Comparison of ENCODE assay signal across 8 cellular contexts in genomic region chr7:22725585-22725984, GRCh38. TPM values are rescaled to one million over a fixed set of nuclear protein-coding genes. Genes with fewer than 3 reads are reported as not detected.
DNase-seq lines count a peak whose midpoint lies in the region; ATAC-seq, FAIRE-seq and TF ChIP-seq lines count a peak whose summit lies in the region.

No MANE protein-coding gene starts in this region.

- peaks cover 4 to 27% of the 10 kb centered on the region in 2 donors for H3K4me1 ChIP-seq in adrenal gland (replicated peaks in 1 of 2)

- no peaks in the 10 kb centered on the region for H3K36me3 ChIP-seq in adrenal gland (replicated peaks in 1 of 2)

- no peak for FAIRE-seq in D721Med (lab: Jason Lieb, UNC)

- intact Hi-C loops in adrenal gland (cut with DNase I), result loop anchor here (5.0 to 10.0 kb wide), 3 partner anchors 163 to 329 kb away; no protein-coding TSS in a partner anchor

- 58 to 64% (median 61%) methylated on average over 9 of the region's 9 CpGs for WGBS in adrenal gland, 4 donors

- H3K27ac ChIP-seq in adrenal gland, result no peak overlapping the region

- POLR2A ChIA-PET in HEK293T (lab: Yijun Ruan, JAX), result no interaction called here

- H3K4me3 ChIP-seq in adrenal gland, result no peak overlapping the region

- ATAC-seq in SK-N-SH treated with all-trans-retinoic acid at 6 μM for 48 hours (peak; percentile 34), HG03354 (IDR thresholded peaks at IDR 0.05; ENCODE audit: poor library complexity, severe bottlenecking, unreplicated experiment) (no peak)

- H3K27me3 ChIP-seq in adrenal gland, result no peaks in the 10 kb centered on the region

- TF ChIP-seq CTCF in D721Med (IDR thresholded peaks at IDR 0.05; ENCODE audit: insufficient read depth, missing control alignments) (peak; percentile 34), adrenal gland (IDR thresholded peaks at IDR 0.05) (peak in 1 of 6 experiments; percentile 15)

- CTCF ChIA-PET in HEK293T (lab: Yijun Ruan, JAX), result interaction anchor here (0.7 to 5.9 kb wide), 4 partner anchors 19 to 164 kb away, joined by 3 to 55 read pairs (median 4); no protein-coding TSS in a partner anchor

- no peaks in the 10 kb centered on the region for H3K9me3 ChIP-seq in adrenal gland (replicated peaks in 1 of 3)

- DNase-seq in D721Med (ENCODE audit: insufficient read length, low spot score) (no peak), HEK293T (ENCODE audit: extremely low spot score) (peak; percentile 42), kidney tubule cell (ENCODE audit: low spot score) (peak; percentile 36), HCEC 1CT (no peak), adrenal gland (no peak)
- no peak for DNase-seq in stimulated activated CD8-positive, alpha-beta memory T cell treated with anti-CD3 and anti-CD28 coated beads, Interleukin-4, amount 100 ng/mL, for 48 hours

- TF ChIP-seq POLR2A in adrenal gland (IDR thresholded peaks at IDR 0.05), result no peak

TF ChIP-seq in HEK293T, 16 proteins besides CTCF, POLR2A, EP300 and RAD21:
- no peak for TF ChIP-seq LEF1 (IDR thresholded peaks at IDR 0.05; ENCODE audit: borderline replicate concordance)
- TF ChIP-seq FOXK2 (IDR thresholded peaks at IDR 0.05), result no peak
- TF ChIP-seq FOXM1 (IDR thresholded peaks at IDR 0.05; ENCODE audit: borderline replicate concordance), result no peak
- no peak for TF ChIP-seq FOXA1 (IDR thresholded peaks at IDR 0.05)
- TF ChIP-seq BHLHE40 (IDR thresholded peaks at IDR 0.05; ENCODE audit: borderline replicate concordance), result no peak
- TF ChIP-seq ZNF384 (IDR thresholded peaks at IDR 0.05), result no peak
- TF ChIP-seq TARDBP (IDR thresholded peaks at IDR 0.05), result no peak
- no peak for TF ChIP-seq ELF4 (IDR thresholded peaks at IDR 0.05)
- no peak for TF ChIP-seq CTBP1 (IDR thresholded peaks at IDR 0.05; ENCODE audit: borderline replicate concordance)
- no peak for TF ChIP-seq SUZ12 (IDR thresholded peaks at IDR 0.05)
- TF ChIP-seq L3MBTL2 (conservative IDR thresholded peaks at IDR 0.05), result no peak
- no peak for TF ChIP-seq ARNT (IDR thresholded peaks at IDR 0.05)
- no peak for TF ChIP-seq HDGF (IDR thresholded peaks at IDR 0.05; ENCODE audit: borderline replicate concordance)
- no peak for TF ChIP-seq SP1 (IDR thresholded peaks at IDR 0.05)
- TF ChIP-seq PKNOX1 (IDR thresholded peaks at IDR 0.05), result no peak
- TF ChIP-seq NFRKB (IDR thresholded peaks at IDR 0.05), result no peak

TF ChIP-seq in SK-N-SH treated with all-trans-retinoic acid at 6 μM for 48 hours, 23 proteins besides CTCF, POLR2A, EP300 and RAD21:
- TF ChIP-seq TSHZ2 (CRISPR knock-in tag; IDR thresholded peaks at IDR 0.05) (no peak), TCF4 (CRISPR knock-in tag; IDR thresholded peaks at IDR 0.05; ENCODE audit: borderline replicate concordance) (no peak), ZNF70 (CRISPR knock-in tag; IDR thresholded peaks at IDR 0.05) (no peak), ZFP30 (CRISPR knock-in tag; IDR thresholded peaks at IDR 0.05) (no peak), POU6F1 (CRISPR knock-in tag; IDR thresholded peaks at IDR 0.05; ENCODE audit: borderline replicate concordance, low read depth) (no peak), CSDC2 (CRISPR knock-in tag; IDR thresholded peaks at IDR 0.05) (no peak), ESRRG (CRISPR knock-in tag; IDR thresholded peaks at IDR 0.05) (no peak), OSR1 (CRISPR knock-in tag; IDR thresholded peaks at IDR 0.05) (no peak), PATZ1 (CRISPR knock-in tag; IDR thresholded peaks at IDR 0.05; ENCODE audit: borderline replicate concordance) (no peak), RARB (CRISPR knock-in tag; IDR thresholded peaks at IDR 0.05) (no peak), CSRNP3 (CRISPR knock-in tag; IDR thresholded peaks at IDR 0.05) (no peak), CREB5 (CRISPR knock-in tag; IDR thresholded peaks at IDR 0.05; ENCODE audit: low read depth) (no peak)

RNA-seq across cellular contexts. Expression of gene IL6, which starts 1.4 kb away (rescaled TPM):
- 1 to 10 TPM in 3 of 8 donors, under 1 TPM in 3, not detected in 2; 0.42 to 3.6 (median 0.90) TPM for total RNA-seq in adrenal gland
- 10 to 100 TPM in 1 of 3 donors, 1 to 10 TPM in 1, under 1 TPM in 1; 0.80 to 15.7 (median 1.0) TPM for polyA plus RNA-seq in adrenal gland

Comparison
In these comparisons a context has a peak if more than half of its experiments do, and no peak if none do; other contexts are left out.
1. DNase-seq: peak in HEK293T (single experiment) and kidney tubule cell (single experiment); none in D721Med (single experiment), HCEC 1CT (single experiment), stimulated activated CD8-positive, alpha-beta memory T cell treated with anti-CD3 and anti-CD28 coated beads, Interleukin-4, amount 100 ng/mL, for 48 hours (single experiment) and adrenal gland (0 of 7).